11 cellular contexts compared by ENCODE assay signal in genomic region chr13:99311748-99312492, GRCh38. TPM values are rescaled to one million over a fixed set of nuclear protein-coding genes. Genes with fewer than 3 reads are reported as not detected.
DNase-seq lines count a peak whose midpoint lies in the region; ATAC-seq and TF ChIP-seq lines count a peak whose summit lies in the region.
"Had no signal": no experiment of that assay in that cellular context is flagged by ENCODE, and none has a peak within 500 bp of the region (broad histone marks: within the 10 kb centered on the region; RNA-seq: fewer than 3 reads in every experiment).

No MANE protein-coding gene starts in this region.

- no peaks in the 10 kb centered on the region for H3K9me3 ChIP-seq in heart right ventricle
- H3K9me3 ChIP-seq in right atrium auricular region = no peaks in the 10 kb centered on the region
- no peaks in the 10 kb centered on the region for H3K9me3 ChIP-seq in adipocyte (ENCODE audit: control insufficient read depth, low read length)
- H3K9me3 ChIP-seq in transverse colon = no peaks in the 10 kb centered on the region
- H3K9me3 ChIP-seq: pancreas had no signal

- peak overlapping the region in 6 of 10 donors; percentile 2 to 89 (median 16) for H3K27ac ChIP-seq in heart right ventricle
- H3K27ac ChIP-seq in right atrium auricular region = peak overlapping the region in 1 of 2 donors; percentile 37
- H3K27ac ChIP-seq in transverse colon = peak overlapping the region; percentile 39 to 64 (median 54)

- no peaks in the 10 kb centered on the region for H3K27me3 Mint-ChIP-seq in memory B cell

- WGBS in heart right ventricle, 2 donors = 86 to 91% methylated on average over 10 of the region's 10 CpGs
- 83 to 95% methylated on average over 6 to 10 of the region's 10 CpGs for WGBS in transverse colon (ENCODE audit: low coverage in 1 of 2), 2 donors

- TF ChIP-seq CTCF in heart right ventricle (IDR thresholded peaks at IDR 0.05) (no peak), right atrium auricular region (IDR thresholded peaks at IDR 0.05) (no peak), transverse colon (IDR thresholded peaks at IDR 0.05) (no peak), GM20000 (IDR thresholded peaks at IDR 0.05; ENCODE audit: extremely low read depth, missing control alignments) (no peak)

- no peaks in the 10 kb centered on the region for H3K9me3 Mint-ChIP-seq in memory B cell

- peak overlapping the region; percentile 75 for H3K27ac Mint-ChIP-seq in memory B cell

- H3K36me3 Mint-ChIP-seq in memory B cell = peaks cover 28% of the 10 kb centered on the region

- peaks cover 5 to 90% (median 33%) of the 10 kb centered on the region in 9 donors for H3K4me1 ChIP-seq in heart right ventricle
- peaks cover 0 to 26% of the 10 kb centered on the region in 2 donors for H3K4me1 ChIP-seq in right atrium auricular region
- H3K4me1 ChIP-seq in adipocyte (ENCODE audit: control insufficient read depth, insufficient read depth, low read length) = peaks cover 56% of the 10 kb centered on the region
- peaks cover 7 to 35% (median 18%) of the 10 kb centered on the region in 4 donors for H3K4me1 ChIP-seq in transverse colon

- TF ChIP-seq EP300 in transverse colon (IDR thresholded peaks at IDR 0.05; ENCODE audit: low read depth) = no peak

- H3K4me3 ChIP-seq in heart right ventricle (no peak overlapping the region), right atrium auricular region (no peak overlapping the region), adipocyte (ENCODE audit: low read length) (no peak overlapping the region), transverse colon (no peak overlapping the region)
- H3K4me3 ChIP-seq: pancreas had no signal

- no peak overlapping the region for H3K4me3 Mint-ChIP-seq in memory B cell

- intact Hi-C loops in heart right ventricle (cut with DNase I) (no loop called here), transverse colon (cut with DNase I; ENCODE audit: low total_unique reads) (no loop called here)

- no peaks in the 10 kb centered on the region for H3K27me3 ChIP-seq in heart right ventricle
- H3K27me3 ChIP-seq in right atrium auricular region = no peaks in the 10 kb centered on the region
- H3K27me3 ChIP-seq in adipocyte (replicated peaks; ENCODE audit: control insufficient read depth, insufficient read depth, low read length) = no peaks in the 10 kb centered on the region
- H3K27me3 ChIP-seq in transverse colon = no peaks in the 10 kb centered on the region
- H3K27me3 ChIP-seq: pancreas had no signal

- peaks cover 0 to 29% (median 0%) of the 10 kb centered on the region in 9 donors for H3K36me3 ChIP-seq in heart right ventricle
- no peaks in the 10 kb centered on the region for H3K36me3 ChIP-seq in right atrium auricular region
- H3K36me3 ChIP-seq in adipocyte (ENCODE audit: control insufficient read depth, insufficient read depth, low read length, severe bottlenecking) = peaks cover 3% of the 10 kb centered on the region
- H3K36me3 ChIP-seq in transverse colon = no peaks in the 10 kb centered on the region
- H3K36me3 ChIP-seq: pancreas had no signal

- TF ChIP-seq POLR2A in transverse colon (IDR thresholded peaks at IDR 0.05) = no peak

- H3K9ac ChIP-seq in adipocyte (ENCODE audit: low read length) = no peak overlapping the region

- DNase-seq in heart right ventricle = no peak
- no peak for DNase-seq in right atrium auricular region (ENCODE audit: low spot score)
- DNase-seq in adipocyte (ENCODE audit: low read depth) = peak; percentile 61
- DNase-seq in memory B cell (ENCODE audit: low spot score in 2 of 2) = no peak
- no peak for DNase-seq in transverse colon
- no peak for DNase-seq in GM20000 (ENCODE audit: low spot score)
- DNase-seq: activated CD4-positive, alpha-beta T cell treated with anti-CD3 and anti-CD28 coated beads, Interleukin-2, amount 50 U/mL, for 4 hours; NCI-H1436 treated with DMSO at 0.1 percent for 48 hours had no signal

- in situ Hi-C loops in transverse colon (cut with MboI; ENCODE audit: low pct_ligation_motif_present in 1 of 4, low pct_unique_long_range_greater_than_20kb in 1 of 4, low sequenced_read_pairs in 3 of 4) = no loop called here

- H3K4me1 Mint-ChIP-seq in memory B cell = peaks cover 25% of the 10 kb centered on the region

- no peak for ATAC-seq in heart right ventricle
- no peak for ATAC-seq in memory B cell (ENCODE audit: low read depth)
- ATAC-seq in HG03097 (IDR thresholded peaks at IDR 0.05; ENCODE audit: low FRiP score, unreplicated experiment) = no peak
- ATAC-seq in GM18909 (IDR thresholded peaks at IDR 0.05; ENCODE audit: poor library complexity, unreplicated experiment) = no peak

RNA-seq across cellular contexts. Expression of gene GPR183, which starts 4.7 kb away (rescaled TPM):
- 1 to 10 TPM in 8 of 10 donors, under 1 TPM in 2; 0.49 to 8.6 (median 1.6) TPM for total RNA-seq in heart right ventricle
- polyA plus RNA-seq in heart right ventricle = 1 to 10 TPM; 2.2 to 2.6 TPM
- 10 to 100 TPM in 1 of 2 donors, 1 to 10 TPM in 1; 7.6 to 13.3 TPM for total RNA-seq in right atrium auricular region
- total RNA-seq in transverse colon = 10 to 100 TPM in 1 of 4 donors, 1 to 10 TPM in 3; 3.0 to 14.6 (median 6.5) TPM

RNA-seq across cellular contexts. Expression of gene GPR18, which starts 53.7 kb away (rescaled TPM):
- under 1 TPM in 1 of 10 donors, not detected in 9; 0.95 TPM for total RNA-seq in heart right ventricle
- not detected for polyA plus RNA-seq in heart right ventricle
- under 1 TPM in 1 of 2 donors, not detected in 1; 0.28 TPM for total RNA-seq in right atrium auricular region
- under 1 TPM in 2 of 4 donors, not detected in 2; 0.41 to 0.48 TPM for total RNA-seq in transverse colon
